In the genomic region with DNA sequence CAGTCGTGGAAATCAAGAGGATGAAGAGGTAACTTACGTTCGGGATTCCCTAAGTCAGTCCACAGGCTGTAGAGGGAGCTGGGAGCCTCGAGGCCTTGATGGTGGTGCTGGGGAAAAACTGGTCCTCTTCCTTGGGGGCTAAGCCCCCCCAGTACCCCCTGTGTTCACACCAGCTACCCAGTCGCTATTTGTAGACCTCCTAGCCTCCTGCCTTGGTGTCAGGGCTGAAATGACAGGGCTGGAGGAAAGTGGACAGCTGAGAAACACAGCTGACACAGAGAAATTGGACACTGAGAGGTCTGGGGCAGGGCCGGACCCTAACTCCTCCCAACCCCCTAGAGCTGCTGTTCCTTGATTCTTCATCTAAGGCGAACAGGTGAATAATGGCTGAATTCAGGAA, we compare ENCODE assay signal across 19 cellular contexts. TPM values are rescaled to one million over a fixed set of nuclear protein-coding genes. Genes with fewer than 3 reads are reported as not detected.
DNase-seq lines count a peak whose midpoint lies in the region; ATAC-seq and FAIRE-seq lines count a peak whose summit lies in the region.
"Had no signal": no experiment of that assay in that cellular context is flagged by ENCODE, and none has a peak within 500 bp of the region (broad histone marks: within the 10 kb centered on the region; RNA-seq: fewer than 3 reads in every experiment).

TSS of gene STAC3 (minus strand) at position 232 of the 400 bp plus-strand sequence. CDS start 1,551 bp downstream, outside the sequence.

- intact Hi-C loops in left colon (cut with DNase I, micrococcal nuclease) = no loop called here

- H3K4me1 Mint-ChIP-seq in activated naive CD8-positive, alpha-beta T cell treated with anti-CD3 and anti-CD28 coated beads, Interleukin-2, amount 10 ng/mL, durations not matched to agents 7 days and 5 days = peaks cover 11% of the 10 kb centered on the region
- H3K4me1 Mint-ChIP-seq in activated naive CD8-positive, alpha-beta T cell treated with anti-CD3 and anti-CD28 coated beads, Interleukin-2, amount 50 U/mL, for 24 hours = peaks cover 7% of the 10 kb centered on the region
- H3K4me1 Mint-ChIP-seq: CD4-positive, alpha-beta memory T cell had no signal

- H3K79me1 ChIP-seq in trophoblast cell (ENCODE audit: low read length) = no peaks in the 10 kb centered on the region

- no peak within 1 kb of the TSS for H3K27ac Mint-ChIP-seq in activated naive CD8-positive, alpha-beta T cell treated with anti-CD3 and anti-CD28 coated beads, Interleukin-2, amount 10 ng/mL, durations not matched to agents 7 days and 5 days
- no peak within 1 kb of the TSS for H3K27ac Mint-ChIP-seq in activated naive CD8-positive, alpha-beta T cell treated with anti-CD3 and anti-CD28 coated beads, Interleukin-2, amount 50 U/mL, for 24 hours

- H3K9me3 Mint-ChIP-seq in activated naive CD8-positive, alpha-beta T cell treated with anti-CD3 and anti-CD28 coated beads, Interleukin-2, amount 10 ng/mL, durations not matched to agents 7 days and 5 days = no peaks in the 10 kb centered on the region
- no peaks in the 10 kb centered on the region for H3K9me3 Mint-ChIP-seq in activated naive CD8-positive, alpha-beta T cell treated with anti-CD3 and anti-CD28 coated beads, Interleukin-2, amount 50 U/mL, for 24 hours
- H3K9me3 Mint-ChIP-seq: CD4-positive, alpha-beta memory T cell had no signal

- no peaks in the 10 kb centered on the region for H3K79me2 ChIP-seq in trophoblast cell (ENCODE audit: control insufficient read depth, insufficient read depth, low read length, poor library complexity)

- H3K4me3 ChIP-seq in trophoblast cell (ENCODE audit: low read depth, low read length) (no peak within 1 kb of the TSS), thymus (ENCODE audit: low read length) (no peak within 1 kb of the TSS)
- H3K4me3 ChIP-seq: K562 had no signal

- no peak within 1 kb of the TSS for H2BK120ac ChIP-seq in trophoblast cell (ENCODE audit: insufficient read depth, low read length, poor library complexity)

- H3K27me3 Mint-ChIP-seq in activated naive CD8-positive, alpha-beta T cell treated with anti-CD3 and anti-CD28 coated beads, Interleukin-2, amount 10 ng/mL, durations not matched to agents 7 days and 5 days = no peaks in the 10 kb centered on the region
- no peaks in the 10 kb centered on the region for H3K27me3 Mint-ChIP-seq in activated naive CD8-positive, alpha-beta T cell treated with anti-CD3 and anti-CD28 coated beads, Interleukin-2, amount 50 U/mL, for 24 hours

- FAIRE-seq in GM19239 (lab: Jason Lieb, UNC) = no peak
- FAIRE-seq: K562 had no signal

- H4K91ac ChIP-seq in trophoblast cell (ENCODE audit: low read depth, low read length) = no peak within 1 kb of the TSS

- no peak within 1 kb of the TSS for H3K27ac ChIP-seq in trophoblast cell (ENCODE audit: low read depth, low read length)
- no peak within 1 kb of the TSS for H3K27ac ChIP-seq in thymus (ENCODE audit: low read depth)

- no peak within 1 kb of the TSS for H3K4me2 ChIP-seq in trophoblast cell (ENCODE audit: low read length)

- no peak within 1 kb of the TSS for H2BK5ac ChIP-seq in trophoblast cell (ENCODE audit: low read depth, low read length, poor library complexity)

- H2BK12ac ChIP-seq in trophoblast cell (ENCODE audit: low read length) = no peak within 1 kb of the TSS

- peak within 1 kb of the TSS; percentile 23 for H3K9ac ChIP-seq in trophoblast cell (ENCODE audit: low read length)

- no peak within 1 kb of the TSS for H3K18ac ChIP-seq in trophoblast cell (ENCODE audit: low read length)

- H4K8ac ChIP-seq in trophoblast cell (ENCODE audit: low read depth, low read length) = no peak within 1 kb of the TSS

- H2AFZ ChIP-seq in trophoblast cell (ENCODE audit: insufficient read depth, low read length, poor library complexity) = no peak within 1 kb of the TSS

- DNase-seq in activated naive CD8-positive, alpha-beta T cell treated with anti-CD3 and anti-CD28 coated beads, Interleukin-2, amount 10 ng/mL, durations not matched to agents 7 days and 5 days = no peak
- no peak for DNase-seq in activated naive CD8-positive, alpha-beta T cell treated with anti-CD3 and anti-CD28 coated beads, Interleukin-2, amount 50 U/mL, for 24 hours
- DNase-seq in left colon = no peak
- no peak for DNase-seq in trophoblast cell
- DNase-seq in NCI-H524 (lab: John Stamatoyannopoulos, UW) = no peak
- no peak for DNase-seq in SHP77 (lab: John Stamatoyannopoulos, UW)
- no peak for DNase-seq in GM19239 (ENCODE audit: insufficient read length, low spot score)
- DNase-seq: Calu3; CD4-positive, alpha-beta memory T cell; DMS53; NCI-H1417 treated with DMSO at 0.1 percent for 48 hours; NCI-H2029; NCI-H2171; NCI-H446; NCI-H748 treated with DMSO at 0.1 percent for 48 hours; RPMI8226 had no signal

- H3K36me3 Mint-ChIP-seq in activated naive CD8-positive, alpha-beta T cell treated with anti-CD3 and anti-CD28 coated beads, Interleukin-2, amount 10 ng/mL, durations not matched to agents 7 days and 5 days = peaks cover 11% of the 10 kb centered on the region
- H3K36me3 Mint-ChIP-seq in activated naive CD8-positive, alpha-beta T cell treated with anti-CD3 and anti-CD28 coated beads, Interleukin-2, amount 50 U/mL, for 24 hours (ENCODE audit: low read depth) = no peaks in the 10 kb centered on the region

- H3K27me3 ChIP-seq in trophoblast cell (ENCODE audit: insufficient read depth, low read length) (no peaks in the 10 kb centered on the region), thymus (ENCODE audit: control insufficient read depth, insufficient read depth) (no peaks in the 10 kb centered on the region)

- no peak within 1 kb of the TSS for H3K23ac ChIP-seq in trophoblast cell (ENCODE audit: low read length)

- POLR2A ChIA-PET in activated naive CD8-positive, alpha-beta T cell treated with anti-CD3 and anti-CD28 coated beads, Interleukin-2, amount 10 ng/mL, durations not matched to agents 7 days and 5 days (lab: Charles Lee) = interaction anchor here (0.6 kb wide), 1 partner anchor 181 kb away, joined by 3 read pairs; no protein-coding TSS in a partner anchor

- no peak within 1 kb of the TSS for H3K4me3 Mint-ChIP-seq in activated naive CD8-positive, alpha-beta T cell treated with anti-CD3 and anti-CD28 coated beads, Interleukin-2, amount 10 ng/mL, durations not matched to agents 7 days and 5 days
- H3K4me3 Mint-ChIP-seq in activated naive CD8-positive, alpha-beta T cell treated with anti-CD3 and anti-CD28 coated beads, Interleukin-2, amount 50 U/mL, for 24 hours = no peak within 1 kb of the TSS
- H3K4me3 Mint-ChIP-seq: CD4-positive, alpha-beta memory T cell had no signal

- H3K9me3 ChIP-seq in trophoblast cell (ENCODE audit: insufficient read depth, low read depth, low read length) (no peaks in the 10 kb centered on the region), thymus (ENCODE audit: control insufficient read depth) (no peaks in the 10 kb centered on the region)

- H3K36me3 ChIP-seq in trophoblast cell (ENCODE audit: control insufficient read depth in 1 of 2, insufficient read depth in 2 of 2, low read length in 2 of 2) = peaks cover 6 to 9% of the 10 kb centered on the region in 2 experiments
- peaks cover 16% of the 10 kb centered on the region for H3K36me3 ChIP-seq in thymus (ENCODE audit: control insufficient read depth, insufficient read depth)

- no peak within 1 kb of the TSS for H3K4ac ChIP-seq in trophoblast cell (ENCODE audit: low read depth, low read length)

- ATAC-seq in activated naive CD8-positive, alpha-beta T cell treated with anti-CD3 and anti-CD28 coated beads, Interleukin-2, amount 10 ng/mL, durations not matched to agents 7 days and 5 days (ENCODE audit: low read depth) = no peak
- ATAC-seq in activated naive CD8-positive, alpha-beta T cell treated with anti-CD3 and anti-CD28 coated beads, Interleukin-2, amount 50 U/mL, for 24 hours = no peak
- peak; percentile 17 for ATAC-seq in left colon
- ATAC-seq: HCT116, K562 had no signal

- WGBS in trophoblast cell (ENCODE audit: extremely low coverage, insufficient coverage, insufficient read length) = no CpG with 5 or more reads among the region's 7 CpGs
- 93% methylated on average over 7 of the region's 7 CpGs for WGBS in thymus

- H3K14ac ChIP-seq in trophoblast cell (ENCODE audit: low read length) = no peak within 1 kb of the TSS

- no peak within 1 kb of the TSS for H2AK5ac ChIP-seq in trophoblast cell (ENCODE audit: low read length)

- H4K12ac ChIP-seq in trophoblast cell (ENCODE audit: low read depth, low read length) = no peak within 1 kb of the TSS

- H3K4me1 ChIP-seq in trophoblast cell (ENCODE audit: control insufficient read depth in 1 of 2, insufficient read depth in 2 of 2, low read length in 2 of 2) = no peaks in the 10 kb centered on the region
- peaks cover 2% of the 10 kb centered on the region for H3K4me1 ChIP-seq in thymus (ENCODE audit: control insufficient read depth, insufficient read depth, low read length)

RNA-seq across cellular contexts. Expression of gene STAC3, which starts in this region (rescaled TPM):
- 10 to 100 TPM; 10.7 to 11.4 TPM for total RNA-seq in activated naive CD8-positive, alpha-beta T cell treated with anti-CD3 and anti-CD28 coated beads, Interleukin-2, amount 10 ng/mL, durations not matched to agents 7 days and 5 days
- total RNA-seq in left colon = 1 to 10 TPM; 2.0 to 4.2 TPM
- 0.71 and 0.78 TPM in 2 replicates for polyA plus RNA-seq in trophoblast cell (2013)
- polyA plus RNA-seq in thymus = 12.3 TPM
